ENCODE assay signal across 10 cellular contexts in genomic region chr21:45438391-45439145, GRCh38. TPM values are rescaled to one million over a fixed set of nuclear protein-coding genes. Genes with fewer than 3 reads are reported as not detected.
DNase-seq lines count a peak whose midpoint lies in the region; ATAC-seq lines count a peak whose summit lies in the region.
"Had no signal": no experiment of that assay in that cellular context is flagged by ENCODE, and none has a peak within 500 bp of the region (broad histone marks: within the 10 kb centered on the region; RNA-seq: fewer than 3 reads in every experiment).

No MANE protein-coding gene starts in this region.

- H3K27ac ChIP-seq in BLaER1 (no peak overlapping the region), rectal smooth muscle tissue (ENCODE audit: low read depth, low read length) (peak overlapping the region; percentile 81)
- H3K27ac ChIP-seq: WERI-Rb-1 had no signal

- peaks cover 49% of the 10 kb centered on the region for H3K4me1 ChIP-seq in BLaER1
- H3K4me1 ChIP-seq in adipocyte (ENCODE audit: control insufficient read depth, insufficient read depth, low read length), result peaks cover 7% of the 10 kb centered on the region
- H3K4me1 ChIP-seq in rectal smooth muscle tissue (ENCODE audit: control insufficient read depth, insufficient read depth, low read length), result peaks cover 8% of the 10 kb centered on the region

- intact Hi-C loops in left ventricle myocardium superior (cut with micrococcal nuclease), result loop anchor here (5.0 kb wide), 1 partner anchor 146 kb away; no protein-coding TSS in a partner anchor

- H3K36me3 ChIP-seq in BLaER1 (no peaks in the 10 kb centered on the region), adipocyte (ENCODE audit: control insufficient read depth, insufficient read depth, low read length, severe bottlenecking) (no peaks in the 10 kb centered on the region), rectal smooth muscle tissue (ENCODE audit: control insufficient read depth, insufficient read depth, low read length) (no peaks in the 10 kb centered on the region)
- H3K36me3 ChIP-seq: WERI-Rb-1 had no signal

- H3K4me2 ChIP-seq in BLaER1, result peak overlapping the region; percentile 69

- H3K9me3 ChIP-seq in BLaER1 (peaks cover 5% of the 10 kb centered on the region; the same call in 1 of the 2 replicates), adipocyte (ENCODE audit: control insufficient read depth, low read length) (no peaks in the 10 kb centered on the region)

- no peaks in the 10 kb centered on the region for H3K27me3 ChIP-seq in BLaER1
- H3K27me3 ChIP-seq in adipocyte (replicated peaks; ENCODE audit: control insufficient read depth, insufficient read depth, low read length), result no peaks in the 10 kb centered on the region
- no peaks in the 10 kb centered on the region for H3K27me3 ChIP-seq in rectal smooth muscle tissue (ENCODE audit: control insufficient read depth, insufficient read depth, low read length)

- ATAC-seq in left ventricle myocardium superior, result peak; percentile 5
- no peak for ATAC-seq in GM19397 (IDR thresholded peaks at IDR 0.05; ENCODE audit: unreplicated experiment)
- no peak for ATAC-seq in GM19455 (IDR thresholded peaks at IDR 0.05; ENCODE audit: unreplicated experiment)
- ATAC-seq in HG02970 (IDR thresholded peaks at IDR 0.05; ENCODE audit: low FRiP score, unreplicated experiment), result no peak

- no peaks in the 10 kb centered on the region for H4K20me1 ChIP-seq in BLaER1

- H3K9ac ChIP-seq in BLaER1, result no peak overlapping the region
- H3K9ac ChIP-seq in adipocyte (ENCODE audit: low read length), result peak overlapping the region; percentile 83
- no peak overlapping the region for H3K9ac ChIP-seq in rectal smooth muscle tissue (ENCODE audit: low read length)

- no peak overlapping the region for H3K4me3 ChIP-seq in BLaER1
- peak overlapping the region; percentile 70 for H3K4me3 ChIP-seq in adipocyte (ENCODE audit: low read length)
- peak overlapping the region; percentile 55 for H3K4me3 ChIP-seq in rectal smooth muscle tissue (ENCODE audit: low read length)

- no peak for DNase-seq in adipocyte (ENCODE audit: low read depth)
- peak; percentile 32 for DNase-seq in left ventricle myocardium superior
- no peak for DNase-seq in middle frontal gyrus (ENCODE audit: extremely low spot score, low spot score)
- DNase-seq: NCI-H1436 treated with DMSO at 0.1 percent for 48 hours had no signal

RNA-seq across cellular contexts. Expression of gene COL18A1, which starts 33.6 kb away (rescaled TPM):
- 52.4 TPM for total RNA-seq in left ventricle myocardium superior
